In genomic region chr5:82793808-82794419, GRCh38 we compare ENCODE assay signal across 8 cellular contexts.
DNase-seq lines count a peak whose midpoint lies in the region; ATAC-seq, FAIRE-seq and TF ChIP-seq lines count a peak whose summit lies in the region.

No MANE protein-coding gene starts in this region.

- H3K56ac ChIP-seq in H1 (replicated peaks; ENCODE audit: insufficient read length, low read depth, low read length) = no peak overlapping the region

- H3K4me2 ChIP-seq in H1 (ENCODE audit: insufficient read depth in 1 of 2, low read depth in 2 of 2, low read length in 2 of 2) = no peak overlapping the region

- TF ChIP-seq EP300 in H1 (IDR thresholded peaks at IDR 0.05; ENCODE audit: borderline replicate concordance in 1 of 2, low read depth in 2 of 2, low read length in 2 of 2) = no peak

- WGBS in H1 (ENCODE audit: extremely low coverage in 1 of 2, insufficient coverage in 1 of 2, insufficient read length in 1 of 2, insufficient replicate concordance in 2 of 2, low coverage in 1 of 2, low lambda C conversion rate in 2 of 2, missing lambda C conversion rate in 1 of 2), 2 experiments = 38% methylated on average over 4 of the region's 4 CpGs; no CpG with 5 or more reads in 1 of the 2 experiments

- no peak overlapping the region for H4K91ac ChIP-seq in H1 (replicated peaks; ENCODE audit: insufficient read length, low read length)

- H3K14ac ChIP-seq in H1 (ENCODE audit: insufficient read length) = no peak overlapping the region

- no peak overlapping the region for H2BK12ac ChIP-seq in H1 (ENCODE audit: low read depth, low read length)

- no peak overlapping the region; a peak in 1 of 8 replicates for H3K4me3 ChIP-seq in H1 (ENCODE audit: extremely low read depth in 1 of 4, insufficient read depth in 2 of 4, low read depth in 3 of 4, low read length in 4 of 4)

- H3K4me1 ChIP-seq in H1 (replicated peaks in 1 of 4; ENCODE audit: control insufficient read depth in 3 of 4, insufficient read depth in 4 of 4, low read length in 3 of 4) = peaks cover 0 to 7% (median 4%) of the 10 kb centered on the region in 4 experiments; a peak in 4 of 7 replicates

- H3K79me2 ChIP-seq in H1 (ENCODE audit: control insufficient read depth in 1 of 2, insufficient read depth in 2 of 2, low read length in 2 of 2) = no peaks in the 10 kb centered on the region

- H3K36me3 ChIP-seq in H1 (ENCODE audit: control insufficient read depth in 2 of 4, insufficient read depth in 4 of 4, low read length in 3 of 4) = no peaks in the 10 kb centered on the region

- H3K23ac ChIP-seq in H1 (ENCODE audit: insufficient read length) = no peak overlapping the region

- no peak overlapping the region for H2AK5ac ChIP-seq in H1 (ENCODE audit: low read depth, low read length)

- no peaks in the 10 kb centered on the region for H3K23me2 ChIP-seq in H1 (ENCODE audit: low read depth, low read length)

- H4K8ac ChIP-seq in H1 (ENCODE audit: extremely low read depth, insufficient read depth, low read length) = no peak overlapping the region

- TF ChIP-seq RAD21 in H1 (IDR thresholded peaks at IDR 0.05 in 1 of 2, conservative IDR thresholded peaks at IDR 0.05 in 1 of 2; ENCODE audit: low read depth in 2 of 2, low read length in 2 of 2) = peak; percentile 65 to 71

- H2BK5ac ChIP-seq in H1 (ENCODE audit: low read depth, low read length) = no peak overlapping the region

- peaks cover 5% of the 10 kb centered on the region for H3K27me3 Mint-ChIP-seq in osteocyte (ENCODE audit: unreplicated experiment)

- DNase-seq in A172 (ENCODE audit: low spot score) (peak; percentile 30), T follicular helper cell (ENCODE audit: low read depth) (peak; percentile 12), H1 (ENCODE audit: low read depth in 1 of 2, low spot score in 2 of 2) (peak; percentile 9 to 84), osteocyte (ENCODE audit: extremely low spot score, unreplicated experiment) (no peak), sciatic nerve (ENCODE audit: low spot score) (no peak)

- CTCF ChIA-PET in H1 (lab: Charles Lee; ENCODE audit: partially characterized antibody) = interaction anchor here (0.5 to 2.1 kb wide), 21 partner anchors 9 to 346 kb away, joined by 3 to 11 read pairs (median 3); no protein-coding TSS in a partner anchor

- POLR2A ChIA-PET in H1 (lab: Charles Lee; ENCODE audit: partially characterized antibody) = no interaction called here

- H3K4me1 Mint-ChIP-seq in osteocyte (ENCODE audit: unreplicated experiment) = no peaks in the 10 kb centered on the region

- TF ChIP-seq CTCF in GM12872 (IDR thresholded peaks at IDR 0.05; ENCODE audit: insufficient read depth, low read depth, low read length) (peak; percentile 59), H1 (IDR thresholded peaks at IDR 0.05; ENCODE audit: control extremely low read depth in 1 of 3, insufficient read depth in 1 of 3, low read depth in 1 of 3, low read length in 3 of 3) (peak in 2 of 3 experiments; percentile 61 to 66; a peak in 3 of 4 replicates), osteocyte (IDR thresholded peaks at IDR 0.05) (peak; percentile 64)

- peak; percentile 91 for FAIRE-seq in H1 (lab: Jason Lieb, UNC)

- H3K4ac ChIP-seq in H1 (replicated peaks; ENCODE audit: insufficient read length, low read depth, low read length) = no peak overlapping the region

- no peak overlapping the region for H2BK20ac ChIP-seq in H1 (ENCODE audit: low read length)

- no peak overlapping the region for H3K27ac Mint-ChIP-seq in osteocyte (ENCODE audit: unreplicated experiment)

- H3K18ac ChIP-seq in H1 (ENCODE audit: extremely low read depth, low read length) = no peak overlapping the region

- H2BK15ac ChIP-seq in H1 (ENCODE audit: low read length) = no peak overlapping the region

- no peak for TF ChIP-seq POLR2A in H1 (IDR thresholded peaks at IDR 0.05; ENCODE audit: control extremely low read depth in 1 of 2, low read depth in 2 of 2, low read length in 2 of 2)

- H3K27ac ChIP-seq in H1 (ENCODE audit: low read depth, low read length) = no peak overlapping the region

- H3K9ac ChIP-seq in H1 (replicated peaks in 1 of 4; ENCODE audit: extremely low read depth in 1 of 4, low read depth in 3 of 4, low read length in 3 of 4) = no peak overlapping the region

- H3K4me3 Mint-ChIP-seq in osteocyte (ENCODE audit: unreplicated experiment) = no peak overlapping the region

- H3K79me1 ChIP-seq in H1 (ENCODE audit: low read depth, low read length) = no peaks in the 10 kb centered on the region

- no peaks in the 10 kb centered on the region for H3K36me3 Mint-ChIP-seq in osteocyte (ENCODE audit: unreplicated experiment)

- no peaks in the 10 kb centered on the region for H3K9me3 ChIP-seq in H1 (ENCODE audit: insufficient read depth in 2 of 2, low read depth in 1 of 2, low read length in 1 of 2)

- no peak overlapping the region for H2BK120ac ChIP-seq in H1 (replicated peaks; ENCODE audit: low read depth, low read length)

- ATAC-seq in esophagus mucosa = no peak
- ATAC-seq in sciatic nerve = no peak
- ATAC-seq in GM21423 (IDR thresholded peaks at IDR 0.05; ENCODE audit: unreplicated experiment) = no peak

- intact Hi-C loops in sciatic nerve (cut with DNase I) = no loop called here

- H3K27me3 ChIP-seq in H1 (replicated peaks in 1 of 4; ENCODE audit: control insufficient read depth in 3 of 4, extremely low read depth in 1 of 4, insufficient read depth in 3 of 4, low read length in 3 of 4) = no peaks in the 10 kb centered on the region

- no peak overlapping the region for H4K5ac ChIP-seq in H1 (ENCODE audit: insufficient read length, low read depth, low read length)

- no peaks in the 10 kb centered on the region for H3K9me3 Mint-ChIP-seq in osteocyte (ENCODE audit: unreplicated experiment)

- no peak overlapping the region; the same call in 1 of the 2 replicates for H2AFZ ChIP-seq in H1 (ENCODE audit: low read length)

- no peaks in the 10 kb centered on the region for H4K20me1 ChIP-seq in H1 (replicated peaks in 1 of 2; ENCODE audit: control insufficient read depth in 1 of 2, insufficient read depth in 2 of 2, low read length in 2 of 2)

TF ChIP-seq in H1, 55 proteins besides CTCF, POLR2A, EP300 and RAD21:
- TF ChIP-seq KDM5A (IDR thresholded peaks at IDR 0.05; ENCODE audit: low read length) (no peak), EZH2 (IDR thresholded peaks at IDR 0.05; ENCODE audit: low read depth, low read length, severe bottlenecking) (no peak), SRF (IDR thresholded peaks at IDR 0.05; ENCODE audit: low read depth, low read length) (no peak), BCL11A (IDR thresholded peaks at IDR 0.05; ENCODE audit: low read depth in 2 of 2, low read length in 2 of 2) (no peak), CBX5 (IDR thresholded peaks at IDR 0.05; ENCODE audit: low read depth, low read length) (no peak), JUN (IDR thresholded peaks at IDR 0.05; ENCODE audit: low read depth, low read length) (no peak), SP4 (IDR thresholded peaks at IDR 0.05; ENCODE audit: low read length) (no peak), USF2 (IDR thresholded peaks at IDR 0.05; ENCODE audit: low read length) (no peak), POLR2AphosphoS5 (IDR thresholded peaks at IDR 0.05; ENCODE audit: low read depth, low read length) (no peak), ATF2 (IDR thresholded peaks at IDR 0.05; ENCODE audit: low read length) (no peak), HDAC6 (IDR thresholded peaks at IDR 0.05; ENCODE audit: low read depth, low read length) (no peak), TAF7 (optimal IDR thresholded peaks at IDR 0.05; ENCODE audit: borderline replicate concordance, low read depth, low read length) (no peak), FOSL1 (IDR thresholded peaks at IDR 0.05; ENCODE audit: insufficient read depth, low read depth, low read length) (no peak), JUND (IDR thresholded peaks at IDR 0.05; ENCODE audit: low read length) (no peak), KDM1A (IDR thresholded peaks at IDR 0.05; ENCODE audit: borderline replicate concordance, low read length) (no peak), SIN3A (conservative IDR thresholded peaks at IDR 0.05 in 1 of 2, IDR thresholded peaks at IDR 0.05 in 1 of 2; ENCODE audit: low read depth in 1 of 2, low read length in 2 of 2) (no peak), RBBP5 (IDR thresholded peaks at IDR 0.05; ENCODE audit: borderline replicate concordance, low read depth, low read length) (no peak), CHD2 (IDR thresholded peaks at IDR 0.05; ENCODE audit: low read length) (no peak), NANOG (IDR thresholded peaks at IDR 0.05; ENCODE audit: insufficient read depth, low read depth, low read length, poor library complexity, severe bottlenecking) (no peak), ASH2L (IDR thresholded peaks at IDR 0.05; ENCODE audit: low read length) (no peak)

Comparison
In these comparisons a context has a peak if more than half of its experiments do, and no peak if none do; other contexts are left out.
1. DNase-seq: peak in A172 (single experiment), T follicular helper cell (single experiment) and H1 (2 of 2); none in osteocyte (single experiment) and sciatic nerve (single experiment).
2. Peak in every context shown above with its lines, with median percentiles within 50 percentile points of each other: CTCF ChIP-seq.